ENCODE assay signal across 2 cellular contexts in genomic region chr1:45010855-45011811, GRCh38.
A peak's percentile ranks its signal among the peaks of the same experiment; 100 is the strongest.
TF ChIP-seq lines count a peak whose summit lies in the region.

Gene HECTD3 (minus strand): TSS chr1:45011324. CDS start chr1:45011257, 67 bp downstream.

TF ChIP-seq in HCT116, 20 proteins besides CTCF, POLR2A, EP300 and RAD21 (continued from another document):
- TF ChIP-seq REST (IDR thresholded peaks at IDR 0.05; ENCODE audit: low read depth) (no peak), TCF7L2 (IDR thresholded peaks at IDR 0.05; ENCODE audit: borderline replicate concordance, extremely low read depth, insufficient read depth, insufficient read length) (peak; percentile 29), YY1 (IDR thresholded peaks at IDR 0.05; ENCODE audit: extremely low read depth, insufficient replicate concordance, low read depth, low read length) (peak; percentile 85), CEBPB (IDR thresholded peaks at IDR 0.05; ENCODE audit: low read depth) (no peak), ELF1 (IDR thresholded peaks at IDR 0.05; ENCODE audit: borderline replicate concordance, low read depth) (no peak), FOSL1 (IDR thresholded peaks at IDR 0.05; ENCODE audit: low read depth) (no peak), EGR1 (IDR thresholded peaks at IDR 0.05; ENCODE audit: low read depth) (no peak), JUND (IDR thresholded peaks at IDR 0.05) (no peak), SP1 (IDR thresholded peaks at IDR 0.05; ENCODE audit: low read depth) (peak; percentile 57; the same call in 1 of the 2 replicates), ZNF274 (IDR thresholded peaks at IDR 0.05; ENCODE audit: low read depth, low read length) (no peak), MAX (IDR thresholded peaks at IDR 0.05) (peak; percentile 43; the same call in 1 of the 2 replicates), POLR2AphosphoS5 (IDR thresholded peaks at IDR 0.05; ENCODE audit: low read depth, low read length) (peak; percentile 78), EZH2 (IDR thresholded peaks at IDR 0.05) (no peak), ATF3 (IDR thresholded peaks at IDR 0.05) (no peak), CBX3 (IDR thresholded peaks at IDR 0.05; ENCODE audit: low read depth) (no peak), ZBTB33 (IDR thresholded peaks at IDR 0.05; ENCODE audit: extremely low read depth, insufficient replicate concordance, low read length) (no peak), ZFX (IDR thresholded peaks at IDR 0.05) (peak; percentile 37; the same call in 1 of the 2 replicates), EZH2phosphoT487 (IDR thresholded peaks at IDR 0.05; ENCODE audit: borderline replicate concordance) (no peak)

TF ChIP-seq in SK-N-SH, 30 proteins besides CTCF, POLR2A, EP300 and RAD21 (continued from another document):
- TF ChIP-seq PBX3 (IDR thresholded peaks at IDR 0.05) (no peak), JUND (IDR thresholded peaks at IDR 0.05) (no peak), RXRA (IDR thresholded peaks at IDR 0.05; ENCODE audit: borderline replicate concordance, low read depth) (no peak), REST (IDR thresholded peaks at IDR 0.05; ENCODE audit: low read depth, low read length) (no peak), NRF1 (IDR thresholded peaks at IDR 0.05; ENCODE audit: low read depth, low read length) (peak; percentile 19; the same call in 1 of the 2 replicates), GATA2 (CRISPR knock-in tag; IDR thresholded peaks at IDR 0.05) (no peak), NFIC (IDR thresholded peaks at IDR 0.05; ENCODE audit: borderline replicate concordance) (no peak), RCOR1 (IDR thresholded peaks at IDR 0.05; ENCODE audit: low read length) (no peak), ELF1 (IDR thresholded peaks at IDR 0.05) (no peak), MEF2A (IDR thresholded peaks at IDR 0.05; ENCODE audit: borderline replicate concordance, low read depth) (no peak), TEAD4 (IDR thresholded peaks at IDR 0.05; ENCODE audit: borderline replicate concordance, insufficient read depth) (no peak), EZH2phosphoT487 (IDR thresholded peaks at IDR 0.05; ENCODE audit: borderline replicate concordance, low read depth) (no peak), CHD2 (IDR thresholded peaks at IDR 0.05; ENCODE audit: low read length, partially characterized antibody) (no peak), MAX (IDR thresholded peaks at IDR 0.05; ENCODE audit: low read depth) (no peak), FOXJ3 (CRISPR knock-in tag; IDR thresholded peaks at IDR 0.05) (no peak), TAF1 (IDR thresholded peaks at IDR 0.05; ENCODE audit: borderline replicate concordance, low read depth, low read length) (peak; percentile 38; the same call in 1 of the 2 replicates), ZBTB33 (IDR thresholded peaks at IDR 0.05; ENCODE audit: borderline replicate concordance, low read depth) (no peak), SIN3A (IDR thresholded peaks at IDR 0.05; ENCODE audit: borderline replicate concordance, low read depth, low read length) (peak; percentile 90), MXI1 (IDR thresholded peaks at IDR 0.05; ENCODE audit: low read depth, low read length) (peak; percentile 74), SMC3 (IDR thresholded peaks at IDR 0.05; ENCODE audit: low read depth, low read length) (peak; percentile 8; the same call in 1 of the 2 replicates), YY1 (IDR thresholded peaks at IDR 0.05; ENCODE audit: low read depth) (no peak; the same call in none of the 2 replicates), POLR2AphosphoS5 (IDR thresholded peaks at IDR 0.05; ENCODE audit: low read depth, low read length) (no peak)
